ENCODE assay signal across 16 cellular contexts in genomic region chr12:80862606-80863005, GRCh38.
"Had no signal": no experiment of that assay in that cellular context is flagged by ENCODE, and none has a peak within 500 bp of the region (broad histone marks: within the 10 kb centered on the region; RNA-seq: fewer than 3 reads in every experiment).

No MANE protein-coding gene starts in this region.

- H3K4me3 Mint-ChIP-seq: activated naive CD8-positive, alpha-beta T cell; activated T-cell treated with anti-CD3 and anti-CD28 coated beads, Interleukin-2, amount 50 U/mL, for 4 hours; mesothelial cell of epicardium; neural progenitor cell; stimulated activated memory B cell treated with anti-CD40 and anti-IgM and Interleukin-4, amounts not matched to agents 10 μg/mL and 1 μg/mL and 100 μg/mL, for 72 hours had no signal

- H3K4me1 ChIP-seq: colonic mucosa, esophagus squamous epithelium, neural progenitor cell, parathyroid adenoma, tibial artery, vagina had no signal

- H3K9me3 ChIP-seq: colonic mucosa, esophagus squamous epithelium, tibial artery, vagina had no signal

- H3K9ac ChIP-seq: neural progenitor cell, parathyroid adenoma had no signal

- DNase-seq: activated CD4-positive, alpha-beta T cell treated with anti-CD3 and anti-CD28 coated beads for 1 hour; activated CD4-positive, alpha-beta T cell treated with anti-CD3 and anti-CD28 coated beads, Interleukin-2, amount 50 U/mL, for 48 hours; activated gamma-delta T cell; activated T-cell treated with anti-CD3 and anti-CD28 coated beads, Interleukin-2, amount 50 U/mL, for 4 hours; amygdala; colonic mucosa; esophagus squamous epithelium; hippocampal formation; small intestine; tibial artery had no signal

- H3K4me2 ChIP-seq: neural progenitor cell had no signal

- H3K36me3 Mint-ChIP-seq: activated naive CD8-positive, alpha-beta T cell; mesothelial cell of epicardium; neural progenitor cell; stimulated activated memory B cell treated with anti-CD40 and anti-IgM and Interleukin-4, amounts not matched to agents 10 μg/mL and 1 μg/mL and 100 μg/mL, for 72 hours had no signal

- H2AFZ ChIP-seq: neural progenitor cell, parathyroid adenoma had no signal

- H3K9me3 Mint-ChIP-seq: mesothelial cell of epicardium; neural progenitor cell; stimulated activated memory B cell treated with anti-CD40 and anti-IgM and Interleukin-4, amounts not matched to agents 10 μg/mL and 1 μg/mL and 100 μg/mL, for 72 hours had no signal

- H3K27ac Mint-ChIP-seq: activated naive CD8-positive, alpha-beta T cell; mesothelial cell of epicardium; neural progenitor cell; stimulated activated memory B cell treated with anti-CD40 and anti-IgM and Interleukin-4, amounts not matched to agents 10 μg/mL and 1 μg/mL and 100 μg/mL, for 72 hours had no signal

- H3K4me1 Mint-ChIP-seq: neural progenitor cell; stimulated activated memory B cell treated with anti-CD40 and anti-IgM and Interleukin-4, amounts not matched to agents 10 μg/mL and 1 μg/mL and 100 μg/mL, for 72 hours had no signal

- H3K79me2 ChIP-seq: parathyroid adenoma had no signal

- H3K36me3 ChIP-seq: colonic mucosa, esophagus squamous epithelium, neural progenitor cell, tibial artery, vagina had no signal

- FAIRE-seq: small intestine had no signal

- H3K4me3 ChIP-seq: colonic mucosa, esophagus squamous epithelium, neural progenitor cell, tibial artery, vagina had no signal

- H3K27me3 Mint-ChIP-seq: activated naive CD8-positive, alpha-beta T cell; stimulated activated memory B cell treated with anti-CD40 and anti-IgM and Interleukin-4, amounts not matched to agents 10 μg/mL and 1 μg/mL and 100 μg/mL, for 72 hours had no signal

- H3K27ac ChIP-seq: colonic mucosa, esophagus squamous epithelium, neural progenitor cell, parathyroid adenoma, tibial artery, vagina had no signal

- H3K27me3 ChIP-seq: colonic mucosa, esophagus squamous epithelium, neural progenitor cell, tibial artery, vagina had no signal

- ATAC-seq: activated T-cell treated with anti-CD3 and anti-CD28 coated beads, Interleukin-2, amount 50 U/mL, for 4 hours; stimulated activated memory B cell treated with anti-CD40 and anti-IgM and Interleukin-4, amounts not matched to agents 10 μg/mL and 1 μg/mL and 100 μg/mL, for 72 hours had no signal
